1 cellular context compared by ENCODE assay signal in the genomic region with DNA sequence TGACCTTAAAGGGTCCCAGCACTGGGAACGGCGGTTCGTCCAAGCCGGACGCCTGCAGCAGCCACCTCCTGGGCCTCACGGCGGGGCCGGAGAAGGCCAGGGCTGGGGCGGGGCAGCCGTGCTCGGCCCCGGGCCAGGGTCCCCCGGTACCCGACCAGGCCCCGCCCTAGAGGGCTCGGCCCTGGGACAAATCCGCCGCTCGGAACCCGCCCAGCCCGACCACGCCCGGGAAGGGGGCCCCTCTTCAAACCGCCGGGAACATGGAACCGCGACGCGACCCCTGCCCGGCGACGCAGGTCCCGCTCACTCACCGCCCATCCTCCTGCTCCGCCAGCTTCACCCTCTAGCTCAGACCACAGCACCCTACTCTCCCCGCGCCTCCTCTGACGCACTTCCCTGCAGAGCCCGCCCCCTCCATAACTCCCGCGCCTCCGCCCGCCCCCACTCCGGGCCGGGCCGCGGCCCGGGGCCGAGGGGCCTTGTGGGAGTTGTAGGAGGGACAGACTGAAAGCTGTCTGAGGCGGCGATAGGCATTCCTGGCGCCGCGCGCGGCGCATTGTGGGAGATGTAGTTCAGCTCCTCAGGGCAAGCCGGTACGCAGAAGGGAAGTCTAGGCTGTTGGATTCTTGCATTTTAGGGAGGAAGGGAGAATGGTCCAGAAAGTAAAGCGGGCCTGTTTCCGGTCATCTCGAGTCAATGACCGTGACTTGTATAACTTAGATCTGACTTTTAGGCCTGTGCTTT.
TF ChIP-seq lines count a peak whose summit lies in the region.

A gene (minus strand): TSS at position 365 of the 744 bp plus-strand sequence. CDS start 1,478 bp downstream, outside the sequence.

TF ChIP-seq in K562, 482 proteins besides CTCF, POLR2A, EP300 and RAD21 (continued from another document and continues in another):
- TF ChIP-seq, protein P1, sequence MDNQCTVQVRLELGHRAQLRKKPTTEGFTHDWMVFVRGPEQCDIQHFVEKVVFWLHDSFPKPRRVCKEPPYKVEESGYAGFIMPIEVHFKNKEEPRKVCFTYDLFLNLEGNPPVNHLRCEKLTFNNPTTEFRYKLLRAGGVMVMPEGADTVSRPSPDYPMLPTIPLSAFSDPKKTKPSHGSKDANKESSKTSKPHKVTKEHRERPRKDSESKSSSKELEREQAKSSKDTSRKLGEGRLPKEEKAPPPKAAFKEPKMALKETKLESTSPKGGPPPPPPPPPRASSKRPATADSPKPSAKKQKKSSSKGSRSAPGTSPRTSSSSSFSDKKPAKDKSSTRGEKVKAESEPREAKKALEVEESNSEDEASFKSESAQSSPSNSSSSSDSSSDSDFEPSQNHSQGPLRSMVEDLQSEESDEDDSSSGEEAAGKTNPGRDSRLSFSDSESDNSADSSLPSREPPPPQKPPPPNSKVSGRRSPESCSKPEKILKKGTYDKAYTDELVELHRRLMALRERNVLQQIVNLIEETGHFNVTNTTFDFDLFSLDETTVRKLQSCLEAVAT (IDR thresholded peaks at IDR 0.05), result no peak
- TF ChIP-seq NBN (IDR thresholded peaks at IDR 0.05; ENCODE audit: low read depth) (peak; percentile 17; the same call in 1 of the 2 replicates), SPI1 (IDR thresholded peaks at IDR 0.05; ENCODE audit: borderline replicate concordance, low read depth, low read length) (peak; percentile 45), ATF7 (IDR thresholded peaks at IDR 0.05) (no peak), KDM2B (CRISPR knock-in tag; IDR thresholded peaks at IDR 0.05) (no peak), ZKSCAN8 (CRISPR knock-in tag; IDR thresholded peaks at IDR 0.05) (no peak), ZKSCAN3 (CRISPR knock-in tag; IDR thresholded peaks at IDR 0.05) (no peak), SIX5 (IDR thresholded peaks at IDR 0.05; ENCODE audit: borderline replicate concordance in 1 of 2, insufficient read depth in 1 of 2, low read depth in 1 of 2, low read length in 2 of 2) (peak; percentile 72 to 83; a peak in 3 of 4 replicates), ASH1L (IDR thresholded peaks at IDR 0.05; ENCODE audit: borderline replicate concordance, low read depth, partially characterized antibody) (no peak), KHSRP (IDR thresholded peaks at IDR 0.05) (no peak), HMGN3 (IDR thresholded peaks at IDR 0.05; ENCODE audit: borderline replicate concordance, extremely low read depth, insufficient read length, low read depth, low read length) (no peak), GATA2 (CRISPR knock-in tag; IDR thresholded peaks at IDR 0.05) (no peak), GATAD2B (IDR thresholded peaks at IDR 0.05; ENCODE audit: borderline replicate concordance) (no peak), POLR2AphosphoS2 (IDR thresholded peaks at IDR 0.05; ENCODE audit: low read length) (no peak), ZBTB7A (IDR thresholded peaks at IDR 0.05; ENCODE audit: borderline replicate concordance, control insufficient read depth, low read depth, low read length) (peak; percentile 78), HSF4 (CRISPR knock-in tag; IDR thresholded peaks at IDR 0.05; ENCODE audit: borderline replicate concordance) (no peak), MXI1 (IDR thresholded peaks at IDR 0.05; ENCODE audit: low read depth, low read length) (no peak), JUND (IDR thresholded peaks at IDR 0.05; ENCODE audit: borderline replicate concordance, low read depth, low read length) (peak; percentile 21; the same call in 1 of the 2 replicates), JUND (tag; IDR thresholded peaks at IDR 0.05; ENCODE audit: borderline replicate concordance, low read depth, low read length) (no peak; the same call in 2 of the 3 replicates), SIRT6 (IDR thresholded peaks at IDR 0.05; ENCODE audit: low read depth, low read length) (no peak), HNRNPL (IDR thresholded peaks at IDR 0.05; ENCODE audit: low read depth, low read length) (no peak), NELFE (IDR thresholded peaks at IDR 0.05; ENCODE audit: insufficient read depth, insufficient read length) (no peak), ZNF217 (CRISPR knock-in tag; IDR thresholded peaks at IDR 0.05) (no peak), TAL1 (IDR thresholded peaks at IDR 0.05) (no peak), ESRRB (CRISPR knock-in tag; IDR thresholded peaks at IDR 0.05; ENCODE audit: borderline replicate concordance) (no peak), DMBX1 (CRISPR knock-in tag; IDR thresholded peaks at IDR 0.05; ENCODE audit: borderline replicate concordance) (no peak), FOXJ3 (CRISPR knock-in tag; IDR thresholded peaks at IDR 0.05) (no peak), BRCA1 (IDR thresholded peaks at IDR 0.05) (no peak), BRCA1 (CRISPR knock-in tag; IDR thresholded peaks at IDR 0.05) (no peak), ARID1B (IDR thresholded peaks at IDR 0.05) (no peak), EGR1 (conservative IDR thresholded peaks at IDR 0.05) (peak; percentile 97), THRAP3 (IDR thresholded peaks at IDR 0.05; ENCODE audit: borderline replicate concordance) (no peak), GABPB2 (CRISPR knock-in tag; conservative IDR thresholded peaks at IDR 0.05) (no peak), XRCC3 (IDR thresholded peaks at IDR 0.05) (no peak), TAF15 (IDR thresholded peaks at IDR 0.05; ENCODE audit: low read depth, low read length) (no peak), ZNF707 (CRISPR knock-in tag; conservative IDR thresholded peaks at IDR 0.05) (no peak), ZNF77 (CRISPR knock-in tag; IDR thresholded peaks at IDR 0.05) (no peak), GTF2E2 (tag; IDR thresholded peaks at IDR 0.05) (no peak), ZFX (CRISPR knock-in tag; IDR thresholded peaks at IDR 0.05) (peak; percentile 91)
- TF ChIP-seq, protein P2, sequence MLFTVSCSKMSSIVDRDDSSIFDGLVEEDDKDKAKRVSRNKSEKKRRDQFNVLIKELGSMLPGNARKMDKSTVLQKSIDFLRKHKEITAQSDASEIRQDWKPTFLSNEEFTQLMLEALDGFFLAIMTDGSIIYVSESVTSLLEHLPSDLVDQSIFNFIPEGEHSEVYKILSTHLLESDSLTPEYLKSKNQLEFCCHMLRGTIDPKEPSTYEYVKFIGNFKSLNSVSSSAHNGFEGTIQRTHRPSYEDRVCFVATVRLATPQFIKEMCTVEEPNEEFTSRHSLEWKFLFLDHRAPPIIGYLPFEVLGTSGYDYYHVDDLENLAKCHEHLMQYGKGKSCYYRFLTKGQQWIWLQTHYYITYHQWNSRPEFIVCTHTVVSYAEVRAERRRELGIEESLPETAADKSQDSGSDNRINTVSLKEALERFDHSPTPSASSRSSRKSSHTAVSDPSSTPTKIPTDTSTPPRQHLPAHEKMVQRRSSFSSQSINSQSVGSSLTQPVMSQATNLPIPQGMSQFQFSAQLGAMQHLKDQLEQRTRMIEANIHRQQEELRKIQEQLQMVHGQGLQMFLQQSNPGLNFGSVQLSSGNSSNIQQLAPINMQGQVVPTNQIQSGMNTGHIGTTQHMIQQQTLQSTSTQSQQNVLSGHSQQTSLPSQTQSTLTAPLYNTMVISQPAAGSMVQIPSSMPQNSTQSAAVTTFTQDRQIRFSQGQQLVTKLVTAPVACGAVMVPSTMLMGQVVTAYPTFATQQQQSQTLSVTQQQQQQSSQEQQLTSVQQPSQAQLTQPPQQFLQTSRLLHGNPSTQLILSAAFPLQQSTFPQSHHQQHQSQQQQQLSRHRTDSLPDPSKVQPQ (CRISPR knock-in tag; IDR thresholded peaks at IDR 0.05; ENCODE audit: borderline replicate concordance), result no peak
- TF ChIP-seq, protein P3, sequence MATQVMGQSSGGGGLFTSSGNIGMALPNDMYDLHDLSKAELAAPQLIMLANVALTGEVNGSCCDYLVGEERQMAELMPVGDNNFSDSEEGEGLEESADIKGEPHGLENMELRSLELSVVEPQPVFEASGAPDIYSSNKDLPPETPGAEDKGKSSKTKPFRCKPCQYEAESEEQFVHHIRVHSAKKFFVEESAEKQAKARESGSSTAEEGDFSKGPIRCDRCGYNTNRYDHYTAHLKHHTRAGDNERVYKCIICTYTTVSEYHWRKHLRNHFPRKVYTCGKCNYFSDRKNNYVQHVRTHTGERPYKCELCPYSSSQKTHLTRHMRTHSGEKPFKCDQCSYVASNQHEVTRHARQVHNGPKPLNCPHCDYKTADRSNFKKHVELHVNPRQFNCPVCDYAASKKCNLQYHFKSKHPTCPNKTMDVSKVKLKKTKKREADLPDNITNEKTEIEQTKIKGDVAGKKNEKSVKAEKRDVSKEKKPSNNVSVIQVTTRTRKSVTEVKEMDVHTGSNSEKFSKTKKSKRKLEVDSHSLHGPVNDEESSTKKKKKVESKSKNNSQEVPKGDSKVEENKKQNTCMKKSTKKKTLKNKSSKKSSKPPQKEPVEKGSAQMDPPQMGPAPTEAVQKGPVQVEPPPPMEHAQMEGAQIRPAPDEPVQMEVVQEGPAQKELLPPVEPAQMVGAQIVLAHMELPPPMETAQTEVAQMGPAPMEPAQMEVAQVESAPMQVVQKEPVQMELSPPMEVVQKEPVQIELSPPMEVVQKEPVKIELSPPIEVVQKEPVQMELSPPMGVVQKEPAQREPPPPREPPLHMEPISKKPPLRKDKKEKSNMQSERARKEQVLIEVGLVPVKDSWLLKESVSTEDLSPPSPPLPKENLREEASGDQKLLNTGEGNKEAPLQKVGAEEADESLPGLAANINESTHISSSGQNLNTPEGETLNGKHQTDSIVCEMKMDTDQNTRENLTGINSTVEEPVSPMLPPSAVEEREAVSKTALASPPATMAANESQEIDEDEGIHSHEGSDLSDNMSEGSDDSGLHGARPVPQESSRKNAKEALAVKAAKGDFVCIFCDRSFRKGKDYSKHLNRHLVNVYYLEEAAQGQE (CRISPR knock-in tag; IDR thresholded peaks at IDR 0.05; ENCODE audit: low read depth), result no peak
- TF ChIP-seq, protein P4, sequence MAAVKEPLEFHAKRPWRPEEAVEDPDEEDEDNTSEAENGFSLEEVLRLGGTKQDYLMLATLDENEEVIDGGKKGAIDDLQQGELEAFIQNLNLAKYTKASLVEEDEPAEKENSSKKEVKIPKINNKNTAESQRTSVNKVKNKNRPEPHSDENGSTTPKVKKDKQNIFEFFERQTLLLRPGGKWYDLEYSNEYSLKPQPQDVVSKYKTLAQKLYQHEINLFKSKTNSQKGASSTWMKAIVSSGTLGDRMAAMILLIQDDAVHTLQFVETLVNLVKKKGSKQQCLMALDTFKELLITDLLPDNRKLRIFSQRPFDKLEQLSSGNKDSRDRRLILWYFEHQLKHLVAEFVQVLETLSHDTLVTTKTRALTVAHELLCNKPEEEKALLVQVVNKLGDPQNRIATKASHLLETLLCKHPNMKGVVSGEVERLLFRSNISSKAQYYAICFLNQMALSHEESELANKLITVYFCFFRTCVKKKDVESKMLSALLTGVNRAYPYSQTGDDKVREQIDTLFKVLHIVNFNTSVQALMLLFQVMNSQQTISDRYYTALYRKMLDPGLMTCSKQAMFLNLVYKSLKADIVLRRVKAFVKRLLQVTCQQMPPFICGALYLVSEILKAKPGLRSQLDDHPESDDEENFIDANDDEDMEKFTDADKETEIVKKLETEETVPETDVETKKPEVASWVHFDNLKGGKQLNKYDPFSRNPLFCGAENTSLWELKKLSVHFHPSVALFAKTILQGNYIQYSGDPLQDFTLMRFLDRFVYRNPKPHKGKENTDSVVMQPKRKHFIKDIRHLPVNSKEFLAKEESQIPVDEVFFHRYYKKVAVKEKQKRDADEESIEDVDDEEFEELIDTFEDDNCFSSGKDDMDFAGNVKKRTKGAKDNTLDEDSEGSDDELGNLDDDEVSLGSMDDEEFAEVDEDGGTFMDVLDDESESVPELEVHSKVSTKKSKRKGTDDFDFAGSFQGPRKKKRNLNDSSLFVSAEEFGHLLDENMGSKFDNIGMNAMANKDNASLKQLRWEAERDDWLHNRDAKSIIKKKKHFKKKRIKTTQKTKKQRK (IDR thresholded peaks at IDR 0.05; ENCODE audit: borderline replicate concordance, low read depth, low read length), result no peak
- TF ChIP-seq, protein P5, sequence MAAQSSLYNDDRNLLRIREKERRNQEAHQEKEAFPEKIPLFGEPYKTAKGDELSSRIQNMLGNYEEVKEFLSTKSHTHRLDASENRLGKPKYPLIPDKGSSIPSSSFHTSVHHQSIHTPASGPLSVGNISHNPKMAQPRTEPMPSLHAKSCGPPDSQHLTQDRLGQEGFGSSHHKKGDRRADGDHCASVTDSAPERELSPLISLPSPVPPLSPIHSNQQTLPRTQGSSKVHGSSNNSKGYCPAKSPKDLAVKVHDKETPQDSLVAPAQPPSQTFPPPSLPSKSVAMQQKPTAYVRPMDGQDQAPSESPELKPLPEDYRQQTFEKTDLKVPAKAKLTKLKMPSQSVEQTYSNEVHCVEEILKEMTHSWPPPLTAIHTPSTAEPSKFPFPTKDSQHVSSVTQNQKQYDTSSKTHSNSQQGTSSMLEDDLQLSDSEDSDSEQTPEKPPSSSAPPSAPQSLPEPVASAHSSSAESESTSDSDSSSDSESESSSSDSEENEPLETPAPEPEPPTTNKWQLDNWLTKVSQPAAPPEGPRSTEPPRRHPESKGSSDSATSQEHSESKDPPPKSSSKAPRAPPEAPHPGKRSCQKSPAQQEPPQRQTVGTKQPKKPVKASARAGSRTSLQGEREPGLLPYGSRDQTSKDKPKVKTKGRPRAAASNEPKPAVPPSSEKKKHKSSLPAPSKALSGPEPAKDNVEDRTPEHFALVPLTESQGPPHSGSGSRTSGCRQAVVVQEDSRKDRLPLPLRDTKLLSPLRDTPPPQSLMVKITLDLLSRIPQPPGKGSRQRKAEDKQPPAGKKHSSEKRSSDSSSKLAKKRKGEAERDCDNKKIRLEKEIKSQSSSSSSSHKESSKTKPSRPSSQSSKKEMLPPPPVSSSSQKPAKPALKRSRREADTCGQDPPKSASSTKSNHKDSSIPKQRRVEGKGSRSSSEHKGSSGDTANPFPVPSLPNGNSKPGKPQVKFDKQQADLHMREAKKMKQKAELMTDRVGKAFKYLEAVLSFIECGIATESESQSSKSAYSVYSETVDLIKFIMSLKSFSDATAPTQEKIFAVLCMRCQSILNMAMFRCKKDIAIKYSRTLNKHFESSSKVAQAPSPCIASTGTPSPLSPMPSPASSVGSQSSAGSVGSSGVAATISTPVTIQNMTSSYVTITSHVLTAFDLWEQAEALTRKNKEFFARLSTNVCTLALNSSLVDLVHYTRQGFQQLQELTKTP (IDR thresholded peaks at IDR 0.05; ENCODE audit: low read depth in 1 of 2, partially characterized antibody in 2 of 2), result peak in 1 of 2 experiments; percentile 93
- TF ChIP-seq, protein P6, sequence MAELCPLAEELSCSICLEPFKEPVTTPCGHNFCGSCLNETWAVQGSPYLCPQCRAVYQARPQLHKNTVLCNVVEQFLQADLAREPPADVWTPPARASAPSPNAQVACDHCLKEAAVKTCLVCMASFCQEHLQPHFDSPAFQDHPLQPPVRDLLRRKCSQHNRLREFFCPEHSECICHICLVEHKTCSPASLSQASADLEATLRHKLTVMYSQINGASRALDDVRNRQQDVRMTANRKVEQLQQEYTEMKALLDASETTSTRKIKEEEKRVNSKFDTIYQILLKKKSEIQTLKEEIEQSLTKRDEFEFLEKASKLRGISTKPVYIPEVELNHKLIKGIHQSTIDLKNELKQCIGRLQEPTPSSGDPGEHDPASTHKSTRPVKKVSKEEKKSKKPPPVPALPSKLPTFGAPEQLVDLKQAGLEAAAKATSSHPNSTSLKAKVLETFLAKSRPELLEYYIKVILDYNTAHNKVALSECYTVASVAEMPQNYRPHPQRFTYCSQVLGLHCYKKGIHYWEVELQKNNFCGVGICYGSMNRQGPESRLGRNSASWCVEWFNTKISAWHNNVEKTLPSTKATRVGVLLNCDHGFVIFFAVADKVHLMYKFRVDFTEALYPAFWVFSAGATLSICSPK (IDR thresholded peaks at IDR 0.05; ENCODE audit: borderline replicate concordance), result no peak
- TF ChIP-seq, protein P7, sequence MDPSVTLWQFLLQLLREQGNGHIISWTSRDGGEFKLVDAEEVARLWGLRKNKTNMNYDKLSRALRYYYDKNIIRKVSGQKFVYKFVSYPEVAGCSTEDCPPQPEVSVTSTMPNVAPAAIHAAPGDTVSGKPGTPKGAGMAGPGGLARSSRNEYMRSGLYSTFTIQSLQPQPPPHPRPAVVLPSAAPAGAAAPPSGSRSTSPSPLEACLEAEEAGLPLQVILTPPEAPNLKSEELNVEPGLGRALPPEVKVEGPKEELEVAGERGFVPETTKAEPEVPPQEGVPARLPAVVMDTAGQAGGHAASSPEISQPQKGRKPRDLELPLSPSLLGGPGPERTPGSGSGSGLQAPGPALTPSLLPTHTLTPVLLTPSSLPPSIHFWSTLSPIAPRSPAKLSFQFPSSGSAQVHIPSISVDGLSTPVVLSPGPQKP (CRISPR knock-in tag; IDR thresholded peaks at IDR 0.05), result no peak
